19 cellular contexts compared by ENCODE assay signal in genomic region chr2:170997893-170998477, GRCh38.
"Had no signal": no experiment of that assay in that cellular context is flagged by ENCODE, and none has a peak within 500 bp of the region (broad histone marks: within the 10 kb centered on the region; RNA-seq: fewer than 3 reads in every experiment).

No MANE protein-coding gene starts in this region.

- ATAC-seq: activated CD4-positive, alpha-beta T cell treated with anti-CD3 and anti-CD28 coated beads for 36 hours; activated CD8-positive, alpha-beta T cell treated with anti-CD3 and anti-CD28 coated beads for 36 hours; activated T-cell treated with anti-CD3 and anti-CD28 coated beads, Interleukin-2, amount 50 U/mL, for 72 hours had no signal

- H3K9me3 ChIP-seq: lower lobe of right lung, ovary, sigmoid colon, spleen had no signal

- H3K27me3 Mint-ChIP-seq: activated CD4-positive, alpha-beta T cell treated with anti-CD3 and anti-CD28 coated beads for 36 hours; activated CD8-positive, alpha-beta T cell treated with anti-CD3 and anti-CD28 coated beads for 36 hours; activated naive CD8-positive, alpha-beta T cell treated with anti-CD3 and anti-CD28 coated beads for 36 hours; brain; dendritic cell treated with granulocyte-macrophage colony-stimulating factor and Interleukin-4, amounts not matched to agents 40 ng/mL and 50 ng/mL, for 4 days had no signal

- H3K27me3 ChIP-seq: neural progenitor cell, ovary, sigmoid colon, spleen had no signal

- H3K27ac ChIP-seq: epithelial cell of prostate, lower lobe of right lung, ovary, sigmoid colon, spleen had no signal

- H3K4me1 Mint-ChIP-seq: activated naive CD8-positive, alpha-beta T cell treated with anti-CD3 and anti-CD28 coated beads for 36 hours; brain; immature natural killer cell; neural progenitor cell had no signal

- DNase-seq: activated CD4-positive, alpha-beta T cell treated with anti-CD3 and anti-CD28 coated beads for 36 hours; activated CD8-positive, alpha-beta T cell treated with anti-CD3 and anti-CD28 coated beads for 36 hours; activated naive CD8-positive, alpha-beta T cell treated with anti-CD3 and anti-CD28 coated beads for 36 hours; activated T-cell treated with anti-CD3 and anti-CD28 coated beads, Interleukin-2, amount 50 U/mL, for 72 hours; amygdala; effector memory CD4-positive, alpha-beta T cell; head of caudate nucleus; immature natural killer cell; lower lobe of right lung; midbrain; ovary; sigmoid colon; spleen; stimulated activated CD4-positive, alpha-beta T cell treated with anti-CD3 and anti-CD28 coated beads, Interleukin-1b, Interleukin-23, amount 100 ng/mL, for 48 hours; T-helper 1 cell had no signal

- H3K4me1 ChIP-seq: lower lobe of right lung, sigmoid colon, spleen had no signal

- H3K36me3 ChIP-seq: ovary had no signal

- H3K4me3 Mint-ChIP-seq: activated CD4-positive, alpha-beta T cell treated with anti-CD3 and anti-CD28 coated beads for 36 hours; activated CD8-positive, alpha-beta T cell treated with anti-CD3 and anti-CD28 coated beads for 36 hours; activated naive CD8-positive, alpha-beta T cell treated with anti-CD3 and anti-CD28 coated beads for 36 hours; activated T-cell treated with anti-CD3 and anti-CD28 coated beads, Interleukin-2, amount 50 U/mL, for 72 hours; brain; dendritic cell treated with granulocyte-macrophage colony-stimulating factor and Interleukin-4, amounts not matched to agents 40 ng/mL and 50 ng/mL, for 4 days; immature natural killer cell; neural progenitor cell had no signal

- H3K9ac ChIP-seq: neural progenitor cell had no signal

- H3K27ac Mint-ChIP-seq: activated CD8-positive, alpha-beta T cell treated with anti-CD3 and anti-CD28 coated beads for 36 hours; activated naive CD8-positive, alpha-beta T cell treated with anti-CD3 and anti-CD28 coated beads for 36 hours; activated T-cell treated with anti-CD3 and anti-CD28 coated beads, Interleukin-2, amount 50 U/mL, for 72 hours; dendritic cell treated with granulocyte-macrophage colony-stimulating factor and Interleukin-4, amounts not matched to agents 40 ng/mL and 50 ng/mL, for 4 days; immature natural killer cell; neural progenitor cell had no signal

- H3K9me3 Mint-ChIP-seq: activated CD8-positive, alpha-beta T cell treated with anti-CD3 and anti-CD28 coated beads for 36 hours; activated naive CD8-positive, alpha-beta T cell treated with anti-CD3 and anti-CD28 coated beads for 36 hours; activated T-cell treated with anti-CD3 and anti-CD28 coated beads, Interleukin-2, amount 50 U/mL, for 72 hours; brain; dendritic cell treated with granulocyte-macrophage colony-stimulating factor and Interleukin-4, amounts not matched to agents 40 ng/mL and 50 ng/mL, for 4 days; immature natural killer cell; neural progenitor cell had no signal

- H3K4me3 ChIP-seq: lower lobe of right lung, neural progenitor cell, ovary, sigmoid colon, spleen had no signal
